23 cellular contexts compared by ENCODE assay signal in genomic region chr10:31126593-31126992, GRCh38.
A peak's percentile ranks its signal among the peaks of the same experiment; 100 is the strongest.
DNase-seq lines count a peak whose midpoint lies in the region; ATAC-seq and TF ChIP-seq lines count a peak whose summit lies in the region.
"Had no signal": no experiment of that assay in that cellular context is flagged by ENCODE, and none has a peak within 500 bp of the region (broad histone marks: within the 10 kb centered on the region; RNA-seq: fewer than 3 reads in every experiment).

No MANE protein-coding gene starts in this region.

- H3K36me3 ChIP-seq in Peyer's patch = no peaks in the 10 kb centered on the region
- no peaks in the 10 kb centered on the region for H3K36me3 ChIP-seq in Karpas-422 (ENCODE audit: insufficient read depth, low read length)
- H3K36me3 ChIP-seq: BLaER1, SJSA1 had no signal

- H3K27me3 ChIP-seq in Peyer's patch = no peaks in the 10 kb centered on the region
- no peaks in the 10 kb centered on the region for H3K27me3 ChIP-seq in Karpas-422 (ENCODE audit: low read length)
- H3K27me3 ChIP-seq: BLaER1, SJSA1 had no signal

- H3K9ac ChIP-seq in Karpas-422 (ENCODE audit: low read length) = no peak overlapping the region
- H3K9ac ChIP-seq: BLaER1, GM23248 had no signal

- ATAC-seq in activated naive CD4-positive, alpha-beta T cell treated with anti-CD3 and anti-CD28 coated beads, Interleukin-2, amount 50 U/mL, for 72 hours = peak; percentile 67 to 72
- peak; percentile 47 for ATAC-seq in stimulated activated effector memory CD8-positive, alpha-beta T cell treated with anti-CD3 and anti-CD28 coated beads, Interleukin-12 subunit alpha, Interleukin-12 subunit beta, amount 100 ng/mL, for 72 hours
- ATAC-seq: HepG2, K562, PC-3 had no signal

- H3K9me3 Mint-ChIP-seq in activated naive CD4-positive, alpha-beta T cell treated with anti-CD3 and anti-CD28 coated beads, Interleukin-2, amount 50 U/mL, for 72 hours = no peaks in the 10 kb centered on the region
- no peaks in the 10 kb centered on the region for H3K9me3 Mint-ChIP-seq in HFFc6
- H3K9me3 Mint-ChIP-seq in stimulated activated effector memory CD8-positive, alpha-beta T cell treated with anti-CD3 and anti-CD28 coated beads, Interleukin-12 subunit alpha, Interleukin-12 subunit beta, amount 100 ng/mL, for 72 hours = no peaks in the 10 kb centered on the region
- H3K9me3 Mint-ChIP-seq: CD4-positive, CD25-positive, alpha-beta regulatory T cell had no signal

- no peak for TF ChIP-seq POLR2A in Peyer's patch (IDR thresholded peaks at IDR 0.05)

- H3K4me3 ChIP-seq in fibroblast of the aortic adventitia (ENCODE audit: low read depth, low read length) = no peak overlapping the region
- H3K4me3 ChIP-seq in Peyer's patch = no peak overlapping the region
- no peak overlapping the region for H3K4me3 ChIP-seq in Karpas-422 (ENCODE audit: low read length)
- H3K4me3 ChIP-seq: BLaER1, GM23248, K562, SJSA1 had no signal

- H3K9me3 ChIP-seq in Peyer's patch = no peaks in the 10 kb centered on the region
- H3K9me3 ChIP-seq in Karpas-422 (ENCODE audit: low read length) = no peaks in the 10 kb centered on the region
- H3K9me3 ChIP-seq: BLaER1, SJSA1 had no signal

- H3K27ac Mint-ChIP-seq in activated naive CD4-positive, alpha-beta T cell treated with anti-CD3 and anti-CD28 coated beads, Interleukin-2, amount 50 U/mL, for 72 hours = no peak overlapping the region
- no peak overlapping the region for H3K27ac Mint-ChIP-seq in HFFc6
- H3K27ac Mint-ChIP-seq in stimulated activated effector memory CD8-positive, alpha-beta T cell treated with anti-CD3 and anti-CD28 coated beads, Interleukin-12 subunit alpha, Interleukin-12 subunit beta, amount 100 ng/mL, for 72 hours = no peak overlapping the region
- H3K27ac Mint-ChIP-seq: CD4-positive, CD25-positive, alpha-beta regulatory T cell had no signal

- H3K4me3 Mint-ChIP-seq in HFFc6 = no peak overlapping the region
- H3K4me3 Mint-ChIP-seq in stimulated activated effector memory CD8-positive, alpha-beta T cell treated with anti-CD3 and anti-CD28 coated beads, Interleukin-12 subunit alpha, Interleukin-12 subunit beta, amount 100 ng/mL, for 72 hours = no peak overlapping the region
- H3K4me3 Mint-ChIP-seq: CD4-positive, CD25-positive, alpha-beta regulatory T cell had no signal

- no peaks in the 10 kb centered on the region for H3K27me3 Mint-ChIP-seq in HFFc6 (ENCODE audit: insufficient read depth)
- H3K27me3 Mint-ChIP-seq: CD4-positive, CD25-positive, alpha-beta regulatory T cell had no signal

- H3K27ac ChIP-seq in Peyer's patch = no peak overlapping the region
- H3K27ac ChIP-seq in Karpas-422 (ENCODE audit: low read length) = no peak overlapping the region
- H3K27ac ChIP-seq: BLaER1, GM23248, SJSA1 had no signal

- H3K36me3 Mint-ChIP-seq in activated naive CD4-positive, alpha-beta T cell treated with anti-CD3 and anti-CD28 coated beads, Interleukin-2, amount 50 U/mL, for 72 hours = no peaks in the 10 kb centered on the region
- H3K36me3 Mint-ChIP-seq in HFFc6 (ENCODE audit: low read depth) = no peaks in the 10 kb centered on the region
- no peaks in the 10 kb centered on the region for H3K36me3 Mint-ChIP-seq in stimulated activated effector memory CD8-positive, alpha-beta T cell treated with anti-CD3 and anti-CD28 coated beads, Interleukin-12 subunit alpha, Interleukin-12 subunit beta, amount 100 ng/mL, for 72 hours
- H3K36me3 Mint-ChIP-seq: CD4-positive, CD25-positive, alpha-beta regulatory T cell had no signal

- no peak for TF ChIP-seq CTCF in HFFc6 (IDR thresholded peaks at IDR 0.05)
- TF ChIP-seq CTCF in fibroblast of the aortic adventitia (IDR thresholded peaks at IDR 0.05; ENCODE audit: insufficient read depth, low read length) = no peak
- TF ChIP-seq CTCF in Peyer's patch (IDR thresholded peaks at IDR 0.05) = no peak

- no peak for DNase-seq in activated naive CD4-positive, alpha-beta T cell treated with anti-CD3 and anti-CD28 coated beads, Interleukin-2, amount 50 U/mL, for 72 hours (ENCODE audit: low spot score in 2 of 2)
- no peak for DNase-seq in activated naive CD4-positive, alpha-beta T cell (lab: John Stamatoyannopoulos, UW)
- DNase-seq in HFFc6 (peak; percentile 6), fibroblast of the aortic adventitia (ENCODE audit: low read depth) (peak; percentile 36), Peyer's patch (no peak), Karpas-422 (no peak)
- DNase-seq in stimulated activated effector memory CD8-positive, alpha-beta T cell treated with anti-CD3 and anti-CD28 coated beads, Interleukin-12 subunit alpha, Interleukin-12 subunit beta, amount 100 ng/mL, for 72 hours (ENCODE audit: low spot score in 2 of 2) = no peak
- DNase-seq: CD4-positive, CD25-positive, alpha-beta regulatory T cell; GM23248; H7; MV-4-11; NCI-H1105; NCI-H2029; NCI-H446 treated with DMSO at 0.1 percent for 48 hours; NCI-H526; NCI-H82; NK-92 treated with Interleukin-12 subunit alpha and Interleukin-12 subunit beta, amount 100 ng/mL, for 24 hours; PC-3; Right ventricle myocardium superior had no signal

- no peaks in the 10 kb centered on the region for H3K9me2 ChIP-seq in Karpas-422 (replicated peaks; ENCODE audit: insufficient read depth, low read length)

- H3K79me2 ChIP-seq in Karpas-422 (ENCODE audit: low read length) = no peaks in the 10 kb centered on the region

- no peak overlapping the region for H2AFZ ChIP-seq in Karpas-422 (ENCODE audit: low read length)
- H2AFZ ChIP-seq: GM23248 had no signal

- peaks cover 73% of the 10 kb centered on the region for H3K4me1 Mint-ChIP-seq in HFFc6 (ENCODE audit: low read depth)
- no peaks in the 10 kb centered on the region for H3K4me1 Mint-ChIP-seq in stimulated activated effector memory CD8-positive, alpha-beta T cell treated with anti-CD3 and anti-CD28 coated beads, Interleukin-12 subunit alpha, Interleukin-12 subunit beta, amount 100 ng/mL, for 72 hours

- no peak overlapping the region for H3K4me2 ChIP-seq in Karpas-422 (ENCODE audit: low read depth, low read length, poor library complexity, severe bottlenecking)
- H3K4me2 ChIP-seq: BLaER1 had no signal

- H4K20me1 ChIP-seq in Karpas-422 (ENCODE audit: insufficient read depth, low read depth, low read length) = no peaks in the 10 kb centered on the region
- H4K20me1 ChIP-seq: BLaER1 had no signal

- H3K4me1 ChIP-seq in Peyer's patch (no peaks in the 10 kb centered on the region), Karpas-422 (ENCODE audit: low read length) (no peaks in the 10 kb centered on the region)
- H3K4me1 ChIP-seq: BLaER1 had no signal

Comparison
In these comparisons a context has a peak if more than half of its experiments do, and no peak if none do; other contexts are left out.
1. DNase-seq: peak in HFFc6 (single experiment) and fibroblast of the aortic adventitia (single experiment); none in activated naive CD4-positive, alpha-beta T cell treated with anti-CD3 and anti-CD28 coated beads, Interleukin-2, amount 50 U/mL, for 72 hours (0 of 2), activated naive CD4-positive, alpha-beta T cell (0 of 4), stimulated activated effector memory CD8-positive, alpha-beta T cell treated with anti-CD3 and anti-CD28 coated beads, Interleukin-12 subunit alpha, Interleukin-12 subunit beta, amount 100 ng/mL, for 72 hours (0 of 2), Peyer's patch (0 of 3) and Karpas-422 (single experiment).